In the genomic region with DNA sequence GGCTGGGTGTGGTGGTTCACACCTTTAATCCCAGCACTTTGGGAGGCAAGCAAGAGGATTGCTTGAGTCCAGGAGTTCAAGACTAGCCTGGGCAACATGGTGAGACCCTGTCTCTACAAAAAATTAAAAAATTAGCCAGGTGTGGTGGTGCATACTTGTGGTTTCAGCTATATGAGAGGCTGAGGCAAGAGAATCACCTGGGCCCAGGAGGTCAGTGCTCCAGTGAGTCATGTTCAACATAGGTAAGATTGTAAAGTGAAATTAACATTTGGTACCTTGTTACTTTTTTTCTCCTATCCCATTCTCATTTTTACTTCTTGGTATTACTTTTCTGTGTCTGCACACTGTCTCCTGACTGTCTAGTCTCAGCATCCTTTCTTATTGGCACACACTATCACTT, we compare ENCODE assay signal across 29 cellular contexts.
"Had no signal": no experiment of that assay in that cellular context is flagged by ENCODE, and none has a peak within 500 bp of the region (broad histone marks: within the 10 kb centered on the region; RNA-seq: fewer than 3 reads in every experiment).

No MANE protein-coding gene starts in this region.

- H3K4me3 ChIP-seq: ascending aorta, coronary artery, dorsolateral prefrontal cortex, esophagus muscularis mucosa, gastrocnemius medialis, heart left ventricle had no signal

- H3K4me1 ChIP-seq: foreskin keratinocyte had no signal

- H3K36me3 ChIP-seq: ascending aorta, esophagus muscularis mucosa, gastrocnemius medialis, heart left ventricle, WERI-Rb-1 had no signal

- H3K27me3 ChIP-seq: ascending aorta, dorsolateral prefrontal cortex, esophagus muscularis mucosa, foreskin keratinocyte, gastrocnemius medialis, heart left ventricle had no signal

- H3K27ac ChIP-seq: ascending aorta, coronary artery, dorsolateral prefrontal cortex, esophagus muscularis mucosa, foreskin keratinocyte, gastrocnemius medialis, heart left ventricle, WERI-Rb-1 had no signal

- ATAC-seq: activated CD4-positive, CD25-positive, alpha-beta regulatory T cell treated with anti-CD3 and anti-CD28 coated beads, Interleukin-2, amount 50 U/mL, for 24 hours; activated CD8-positive, alpha-beta T cell treated with anti-CD3 and anti-CD28 coated beads for 36 hours; activated T-cell treated with anti-CD3 and anti-CD28 coated beads, Interleukin-2, amount 50 U/mL, for 4 hours; activated T-helper 17 cell treated with anti-CD3 and anti-CD28 coated beads, Interleukin-2, amount 50 U/mL, for 72 hours; foreskin keratinocyte; gastrocnemius medialis; heart left ventricle; T-helper 17 cell had no signal

- H3K9me3 ChIP-seq: ascending aorta, esophagus muscularis mucosa, gastrocnemius medialis had no signal

- DNase-seq: activated B cell treated with CpG ODN at 0.5 μM for 24 hours; activated CD4-positive, alpha-beta T cell treated with anti-CD3 and anti-CD28 coated beads for 48 hours; activated CD4-positive, alpha-beta T cell treated with anti-CD3 and anti-CD28 coated beads, Interleukin-2, amount 50 U/mL, for 1 hour; activated CD4-positive, alpha-beta T cell treated with anti-CD3 and anti-CD28 coated beads, Interleukin-2, amount 50 U/mL, for 48 hours; activated CD8-positive, alpha-beta memory T cell treated with anti-CD3 and anti-CD28 coated beads for 24 hours; activated CD8-positive, alpha-beta T cell treated with anti-CD3 and anti-CD28 coated beads for 36 hours; activated effector memory CD4-positive, alpha-beta T cell treated with Interleukin-2 at 50 U/mL for 16 hours; activated gamma-delta T cell treated with Interleukin-2 at 50 U/mL for 16 hours; activated naive CD4-positive, alpha-beta T cell treated with anti-CD3 and anti-CD28 coated beads, Interleukin-2, amount 50 U/mL, for 16 hours; activated naive CD4-positive, alpha-beta T cell treated with Interleukin-2 at 50 U/mL for 16 hours; activated naive CD8-positive, alpha-beta T cell treated with anti-CD3 and anti-CD28 coated beads, Interleukin-2, amount 10 ng/mL, durations not matched to agents 7 days and 5 days; activated T-cell treated with anti-CD3 and anti-CD28 coated beads, Interleukin-2, amount 50 U/mL, for 4 hours; dorsolateral prefrontal cortex; effector memory CD4-positive, alpha-beta T cell; endodermal cell; erythroblast; foreskin keratinocyte; gastrocnemius medialis; glutamatergic neuron; heart left ventricle; T-helper 1 cell; T-helper 17 cell; T1000; WERI-Rb-1 had no signal
